In genomic region chr2:199955339-199956061, GRCh38 we compare ENCODE assay signal across 8 cellular contexts. TPM values are rescaled to one million over a fixed set of nuclear protein-coding genes. Genes with fewer than 3 reads are reported as not detected.
DNase-seq lines count a peak whose midpoint lies in the region; ATAC-seq and TF ChIP-seq lines count a peak whose summit lies in the region.

MAIP1 (plus strand) TSS chr2:199955582; CDS start chr2:199955799, 217 bp downstream.
TYW5 (minus strand) TSS chr2:199955491; CDS start chr2:199955470, 21 bp downstream.

- peak within 1 kb of the TSS; percentile 97 for H3K27ac Mint-ChIP-seq in activated T-helper 17 cell treated with anti-CD3 and anti-CD28 coated beads, Interleukin-2, amount 50 U/mL, for 72 hours
- H3K27ac Mint-ChIP-seq in natural killer cell: peak within 1 kb of the TSS; percentile 92 to 95

- peak within 1 kb of the TSS; percentile 95 for H3K27ac ChIP-seq in RWPE1

- CTCF ChIA-PET in RWPE1 (lab: Yijun Ruan, JAX): interaction anchor here (0.6 kb wide), 1 partner anchor 25 kb away, joined by 5 read pairs; no protein-coding TSS in a partner anchor

- POLR2A ChIA-PET in RWPE1 (lab: Yijun Ruan, JAX; ENCODE audit: low non-redundant PET): no interaction called here

- peak within 1 kb of the TSS; percentile 99 for H3K4me3 Mint-ChIP-seq in activated T-helper 17 cell treated with anti-CD3 and anti-CD28 coated beads, Interleukin-2, amount 50 U/mL, for 72 hours
- H3K4me3 Mint-ChIP-seq in natural killer cell: peak within 1 kb of the TSS; percentile 97

- intact Hi-C loops in natural killer cell (cut with micrococcal nuclease): no loop called here

- H3K9me3 Mint-ChIP-seq in activated T-helper 17 cell treated with anti-CD3 and anti-CD28 coated beads, Interleukin-2, amount 50 U/mL, for 72 hours: no peaks in the 10 kb centered on the region
- no peaks in the 10 kb centered on the region for H3K9me3 Mint-ChIP-seq in natural killer cell

- peak; percentile 86 for DNase-seq in EL
- DNase-seq in GOT3 (lab: John Stamatoyannopoulos, UW): peak; percentile 42
- DNase-seq in LHCN-M2 (ENCODE audit: low read depth): peak; percentile 83
- peak; percentile 89 for DNase-seq in RWPE1 (ENCODE audit: low spot score)
- peak; percentile 84 for DNase-seq in fibroblast of peridontal ligament (ENCODE audit: extremely low read depth)
- DNase-seq in natural killer cell: peak; percentile 74
- DNase-seq in stimulated activated naive CD4-positive, alpha-beta T cell treated with Interleukin-2 at 50 U/mL for 16 hours (lab: John Stamatoyannopoulos, UW): peak; percentile 80

- H3K36me3 Mint-ChIP-seq in activated T-helper 17 cell treated with anti-CD3 and anti-CD28 coated beads, Interleukin-2, amount 50 U/mL, for 72 hours (ENCODE audit: low read depth): peaks cover 61% of the 10 kb centered on the region
- no peaks in the 10 kb centered on the region for H3K36me3 Mint-ChIP-seq in natural killer cell

- TF ChIP-seq CTCF in RWPE1 (conservative IDR thresholded peaks at IDR 0.05; ENCODE audit: low read depth): no peak
- no peak for TF ChIP-seq CTCF in natural killer cell (IDR thresholded peaks at IDR 0.05)

- ATAC-seq in activated T-helper 17 cell treated with anti-CD3 and anti-CD28 coated beads, Interleukin-2, amount 50 U/mL, for 72 hours (replicated peaks): peak; percentile 85
- peak; percentile 87 to 93 (median 88) for ATAC-seq in natural killer cell

- H3K4me1 Mint-ChIP-seq in activated T-helper 17 cell treated with anti-CD3 and anti-CD28 coated beads, Interleukin-2, amount 50 U/mL, for 72 hours: peaks cover 23% of the 10 kb centered on the region
- peaks cover 51 to 53% of the 10 kb centered on the region in 2 donors for H3K4me1 Mint-ChIP-seq in natural killer cell

- no peaks in the 10 kb centered on the region for H3K27me3 Mint-ChIP-seq in activated T-helper 17 cell treated with anti-CD3 and anti-CD28 coated beads, Interleukin-2, amount 50 U/mL, for 72 hours
- no peaks in the 10 kb centered on the region for H3K27me3 Mint-ChIP-seq in natural killer cell (ENCODE audit: low read depth in 2 of 2)

RNA-seq across cellular contexts. Expression of gene MAIP1, which starts in this region (rescaled TPM):
- total RNA-seq in LHCN-M2 (2014; rRNA removed) (23.2 and 26.7 TPM in 2 replicates), natural killer cell (10 to 100 TPM; 23.5 to 26.4 (median 23.6) TPM)
- polyA plus RNA-seq in LHCN-M2 (2012): 10.8 TPM
- 10 to 100 TPM; 22.8 to 35.3 TPM for total RNA-seq in activated T-helper 17 cell treated with anti-CD3 and anti-CD28 coated beads, Interleukin-2, amount 50 U/mL, for 72 hours

RNA-seq across cellular contexts. Expression of gene TYW5, which starts in this region (rescaled TPM):
- total RNA-seq in LHCN-M2 (2014; rRNA removed): 4.4 and 5.0 TPM in 2 replicates
- polyA plus RNA-seq in LHCN-M2 (2012): 2.5 TPM
- total RNA-seq in activated T-helper 17 cell treated with anti-CD3 and anti-CD28 coated beads, Interleukin-2, amount 50 U/mL, for 72 hours: 10 to 100 TPM; 11.0 to 16.1 TPM
- 10 to 100 TPM; 15.9 to 17.4 (median 16.9) TPM for total RNA-seq in natural killer cell

Comparison
In these comparisons a context has a peak if more than half of its experiments do, and no peak if none do; other contexts are left out.
1. Peak in every context shown above with its lines: DNase-seq, ATAC-seq and H3K27ac ChIP-seq.